ENCODE assay signal across 8 cellular contexts in genomic region chr9:96854073-96854876, GRCh38. TPM values are rescaled to one million over a fixed set of nuclear protein-coding genes. Genes with fewer than 3 reads are reported as not detected.
DNase-seq lines count a peak whose midpoint lies in the region; ATAC-seq, FAIRE-seq and TF ChIP-seq lines count a peak whose summit lies in the region.

Gene ZNF782 (minus strand): TSS chr9:96854514. CDS start chr9:96851961, 2,553 bp downstream.

- H3K27ac ChIP-seq in OCI-LY3 (ENCODE audit: low read length) (peak within 1 kb of the TSS; percentile 40), epithelial cell of prostate (peak within 1 kb of the TSS; percentile 16)

- peak; percentile 48 for DNase-seq in D721Med (ENCODE audit: insufficient read length, low spot score)
- DNase-seq in HuH-7.5 (ENCODE audit: low spot score) = peak; percentile 60
- peak; percentile 81 for DNase-seq in activated T-cell treated with anti-CD3 and anti-CD28 coated beads for 24 hours (ENCODE audit: low read depth)
- DNase-seq in epithelial cell of prostate (ENCODE audit: low read depth, low spot score) = peak; percentile 60
- DNase-seq in stimulated activated CD8-positive, alpha-beta memory T cell treated with anti-CD3 and anti-CD28 coated beads, Interleukin-2, amount 100 ng/mL, for 48 hours (ENCODE audit: low read depth in 2 of 2) = peak; percentile 72 to 78

- H3K9me3 ChIP-seq in OCI-LY3 (ENCODE audit: insufficient read depth, low read length) = 0 out of 2 replicates have a peak, but pooled peaks cover 2% of the 10 kb centered on the region
- no peaks in the 10 kb centered on the region for H3K9me3 ChIP-seq in mononuclear cell (ENCODE audit: low read depth, low read length)

- peaks cover 14% of the 10 kb centered on the region for H3K4me1 ChIP-seq in OCI-LY3 (ENCODE audit: low read length)
- peaks cover 25% of the 10 kb centered on the region for H3K4me1 ChIP-seq in mononuclear cell (ENCODE audit: insufficient read depth, low read length)

- TF ChIP-seq CTCF in D721Med (IDR thresholded peaks at IDR 0.05; ENCODE audit: insufficient read depth, missing control alignments) (no peak), OCI-LY3 (IDR thresholded peaks at IDR 0.05; ENCODE audit: low read depth, low read length) (no peak)

- H3K79me2 ChIP-seq in OCI-LY3 (ENCODE audit: low read length) = peaks cover 38% of the 10 kb centered on the region

- ATAC-seq in GM21515 (IDR thresholded peaks at IDR 0.05; ENCODE audit: unreplicated experiment) = peak; percentile 90

- FAIRE-seq in D721Med (lab: Jason Lieb, UNC) = no peak

- H4K20me1 ChIP-seq in OCI-LY3 (ENCODE audit: insufficient read depth, low read length) = peaks cover 7% of the 10 kb centered on the region; the same call in 1 of the 2 replicates

- peaks cover 30% of the 10 kb centered on the region for H3K36me3 ChIP-seq in OCI-LY3 (replicated peaks; ENCODE audit: low read depth, low read length)

- H3K4me3 ChIP-seq in OCI-LY3 (ENCODE audit: low read length) = peak within 1 kb of the TSS; percentile 93
- H3K4me3 ChIP-seq in mononuclear cell (ENCODE audit: low read length) = peak within 1 kb of the TSS; percentile 93

- H2AFZ ChIP-seq in OCI-LY3 (ENCODE audit: low read depth, low read length) = peak within 1 kb of the TSS; percentile 87

- peak within 1 kb of the TSS; percentile 85 for H3K9ac ChIP-seq in OCI-LY3 (ENCODE audit: low read length)

- H3K4me2 ChIP-seq in OCI-LY3 (ENCODE audit: low read length) = peak within 1 kb of the TSS; percentile 97

- H3K27me3 ChIP-seq in OCI-LY3 (ENCODE audit: low read depth, low read length) (peaks cover 13% of the 10 kb centered on the region; the same call in 1 of the 2 replicates), mononuclear cell (ENCODE audit: insufficient read depth, low read length) (peaks cover 4% of the 10 kb centered on the region)

RNA-seq across cellular contexts. Expression of gene ZNF782, which starts in this region (rescaled TPM):
- total RNA-seq in mononuclear cell = 5.9 TPM

Comparison
In these comparisons a context has a peak if more than half of its experiments do, and no peak if none do; other contexts are left out.
1. Peak in every context shown above with its lines: DNase-seq, ATAC-seq, H3K4me3 ChIP-seq and H3K27ac ChIP-seq.